31 cellular contexts compared by ENCODE assay signal in genomic region chr4:561456-561855, GRCh38. TPM values are rescaled to one million over a fixed set of nuclear protein-coding genes. Genes with fewer than 3 reads are reported as not detected.
"Had no signal": no experiment of that assay in that cellular context is flagged by ENCODE, and none has a peak within 500 bp of the region (broad histone marks: within the 10 kb centered on the region; RNA-seq: fewer than 3 reads in every experiment).

No MANE protein-coding gene starts in this region.

- H3K9me3 ChIP-seq: ascending aorta, breast epithelium, gastrocnemius medialis, heart right ventricle had no signal

- H3K27me3 ChIP-seq: ascending aorta, cardiac muscle cell, dorsolateral prefrontal cortex, gastrocnemius medialis had no signal

- H3K36me3 ChIP-seq: ascending aorta, breast epithelium, cardiac muscle cell, gastrocnemius medialis, heart right ventricle had no signal

- H3K4me1 Mint-ChIP-seq: activated CD4-positive, alpha-beta T cell treated with anti-CD3 and anti-CD28 coated beads for 36 hours; activated CD4-positive, alpha-beta T cell treated with anti-CD3 and anti-CD28 coated beads, Interleukin-2, amount 10 ng/mL, durations not matched to agents 24 days and 14 days; activated naive CD4-positive, alpha-beta T cell treated with anti-CD3 and anti-CD28 coated beads, Interleukin-2, amount 10 ng/mL, durations not matched to agents 7 days and 5 days; activated naive CD8-positive, alpha-beta T cell treated with anti-CD3 and anti-CD28 coated beads, Interleukin-2, amount 10 ng/mL, durations not matched to agents 7 days and 5 days; brain; central memory CD8-positive, alpha-beta T cell; endodermal cell; T-helper 17 cell had no signal

- H3K4me3 ChIP-seq: ascending aorta, breast epithelium, cardiac muscle cell, coronary artery, gastrocnemius medialis, heart right ventricle had no signal

- H3K4me3 Mint-ChIP-seq: activated CD4-positive, alpha-beta memory T cell treated with anti-CD3 and anti-CD28 coated beads for 36 hours; activated CD4-positive, alpha-beta T cell treated with anti-CD3 and anti-CD28 coated beads for 36 hours; activated CD4-positive, alpha-beta T cell treated with anti-CD3 and anti-CD28 coated beads, Interleukin-2, amount 10 ng/mL, durations not matched to agents 24 days and 14 days; activated naive CD4-positive, alpha-beta T cell treated with anti-CD3 and anti-CD28 coated beads, Interleukin-2, amount 10 ng/mL, durations not matched to agents 7 days and 5 days; activated naive CD8-positive, alpha-beta T cell treated with anti-CD3 and anti-CD28 coated beads, Interleukin-2, amount 10 ng/mL, durations not matched to agents 7 days and 5 days; activated T-cell treated with anti-CD3 and anti-CD28 coated beads, Interleukin-2, amount 50 U/mL, for 24 hours; activated T-cell treated with anti-CD3 and anti-CD28 coated beads, Interleukin-2, amount 50 U/mL, for 72 hours; brain; central memory CD8-positive, alpha-beta T cell; dendritic cell treated with granulocyte-macrophage colony-stimulating factor and Interleukin-4, amounts not matched to agents 40 ng/mL and 50 ng/mL, for 4 days; endodermal cell; T-helper 17 cell; T-helper 2 cell treated with Interferon-gamma antibody and Interleukin-4, amounts not matched to agents 5 μg/mL and 100 μg/mL, for 36 hours had no signal

- H3K27ac ChIP-seq: ascending aorta, breast epithelium, cardiac muscle cell, coronary artery, foreskin keratinocyte, gastrocnemius medialis, heart right ventricle had no signal

- H3K9me3 Mint-ChIP-seq: central memory CD8-positive, alpha-beta T cell had no signal

- H3K4me1 ChIP-seq: ascending aorta, breast epithelium, foreskin keratinocyte, gastrocnemius medialis, heart right ventricle had no signal

- H3K36me3 Mint-ChIP-seq: activated CD4-positive, alpha-beta memory T cell treated with anti-CD3 and anti-CD28 coated beads for 36 hours; activated naive CD4-positive, alpha-beta T cell treated with anti-CD3 and anti-CD28 coated beads, Interleukin-2, amount 10 ng/mL, durations not matched to agents 7 days and 5 days; activated naive CD4-positive, alpha-beta T cell treated with anti-CD3 and anti-CD28 coated beads, Interleukin-2, amount 50 U/mL, for 72 hours; activated naive CD8-positive, alpha-beta T cell treated with anti-CD3 and anti-CD28 coated beads, Interleukin-2, amount 10 ng/mL, durations not matched to agents 7 days and 5 days; brain had no signal

- DNase-seq: activated CD4-positive, alpha-beta memory T cell treated with anti-CD3 and anti-CD28 coated beads for 36 hours; activated CD4-positive, alpha-beta T cell treated with anti-CD3 and anti-CD28 coated beads for 36 hours; activated CD4-positive, alpha-beta T cell treated with anti-CD3 and anti-CD28 coated beads, Interleukin-2, amount 10 ng/mL, durations not matched to agents 24 days and 14 days; activated CD4-positive, CD25-positive, alpha-beta regulatory T cell; activated CD4-positive, CD25-positive, alpha-beta regulatory T cell treated with anti-CD3 and anti-CD28 coated beads, Interleukin-2, amount 50 U/mL, for 72 hours; activated CD8-positive, alpha-beta memory T cell treated with anti-CD3 and anti-CD28 coated beads, Interleukin-2, amount 50 U/mL, for 48 hours; activated naive CD4-positive, alpha-beta T cell treated with anti-CD3 and anti-CD28 coated beads, Interleukin-2, amount 10 ng/mL, durations not matched to agents 7 days and 5 days; activated naive CD8-positive, alpha-beta T cell treated with anti-CD3 and anti-CD28 coated beads, Interleukin-2, amount 10 ng/mL, durations not matched to agents 7 days and 5 days; activated T-cell treated with anti-CD3 and anti-CD28 coated beads for 4 hours; activated T-cell treated with anti-CD3 and anti-CD28 coated beads, Interleukin-2, amount 50 U/mL, for 24 hours; activated T-cell treated with anti-CD3 and anti-CD28 coated beads, Interleukin-2, amount 50 U/mL, for 72 hours; effector memory CD4-positive, alpha-beta T cell; endodermal cell; foreskin keratinocyte; gastrocnemius medialis; glutamatergic neuron; heart right ventricle; T-helper 1 cell; T-helper 17 cell had no signal

- H3K27me3 Mint-ChIP-seq: activated CD4-positive, alpha-beta memory T cell treated with anti-CD3 and anti-CD28 coated beads for 36 hours; activated CD4-positive, alpha-beta T cell treated with anti-CD3 and anti-CD28 coated beads, Interleukin-2, amount 10 ng/mL, durations not matched to agents 24 days and 14 days; activated naive CD4-positive, alpha-beta T cell treated with anti-CD3 and anti-CD28 coated beads, Interleukin-2, amount 10 ng/mL, durations not matched to agents 7 days and 5 days; activated naive CD8-positive, alpha-beta T cell treated with anti-CD3 and anti-CD28 coated beads, Interleukin-2, amount 10 ng/mL, durations not matched to agents 7 days and 5 days; central memory CD8-positive, alpha-beta T cell; dendritic cell treated with granulocyte-macrophage colony-stimulating factor and Interleukin-4, amounts not matched to agents 40 ng/mL and 50 ng/mL, for 4 days; T-helper 17 cell had no signal

- H3K27ac Mint-ChIP-seq: activated CD4-positive, alpha-beta memory T cell treated with anti-CD3 and anti-CD28 coated beads for 36 hours; activated CD4-positive, alpha-beta T cell treated with anti-CD3 and anti-CD28 coated beads for 36 hours; activated CD4-positive, alpha-beta T cell treated with anti-CD3 and anti-CD28 coated beads, Interleukin-2, amount 10 ng/mL, durations not matched to agents 24 days and 14 days; activated naive CD4-positive, alpha-beta T cell treated with anti-CD3 and anti-CD28 coated beads, Interleukin-2, amount 10 ng/mL, durations not matched to agents 7 days and 5 days; activated naive CD4-positive, alpha-beta T cell treated with anti-CD3 and anti-CD28 coated beads, Interleukin-2, amount 50 U/mL, for 72 hours; activated naive CD8-positive, alpha-beta T cell treated with anti-CD3 and anti-CD28 coated beads, Interleukin-2, amount 10 ng/mL, durations not matched to agents 7 days and 5 days; activated T-cell treated with anti-CD3 and anti-CD28 coated beads, Interleukin-2, amount 50 U/mL, for 24 hours; activated T-cell treated with anti-CD3 and anti-CD28 coated beads, Interleukin-2, amount 50 U/mL, for 72 hours; brain; dendritic cell treated with granulocyte-macrophage colony-stimulating factor and Interleukin-4, amounts not matched to agents 40 ng/mL and 50 ng/mL, for 4 days; endodermal cell; T-helper 17 cell; T-helper 2 cell treated with Interferon-gamma antibody and Interleukin-4, amounts not matched to agents 5 μg/mL and 100 μg/mL, for 36 hours had no signal

RNA-seq across cellular contexts. Expression of gene TMEM271, which starts 14.6 kb away (rescaled TPM):
- total RNA-seq: activated CD4-positive, alpha-beta memory T cell treated with anti-CD3 and anti-CD28 coated beads for 36 hours; activated CD4-positive, alpha-beta T cell treated with anti-CD3 and anti-CD28 coated beads for 36 hours; activated CD4-positive, alpha-beta T cell treated with anti-CD3 and anti-CD28 coated beads, Interleukin-2, amount 10 ng/mL, durations not matched to agents 24 days and 14 days; activated naive CD4-positive, alpha-beta T cell treated with anti-CD3 and anti-CD28 coated beads, Interleukin-2, amount 50 U/mL, for 72 hours; activated naive CD8-positive, alpha-beta T cell treated with anti-CD3 and anti-CD28 coated beads, Interleukin-2, amount 10 ng/mL, durations not matched to agents 7 days and 5 days; activated T-cell treated with anti-CD3 and anti-CD28 coated beads, Interleukin-2, amount 50 U/mL, for 72 hours; ascending aorta; breast epithelium; cardiac muscle cell; endodermal cell; epithelial cell of proximal tubule; esophagus mucosa; foreskin keratinocyte; gastrocnemius medialis; heart right ventricle; T-helper 17 cell had no signal
